ENCODE assay signal across 8 cellular contexts in genomic region chr15:42920281-42921048, GRCh38. TPM values are rescaled to one million over a fixed set of nuclear protein-coding genes. Genes with fewer than 3 reads are reported as not detected.
DNase-seq lines count a peak whose midpoint lies in the region; ATAC-seq and TF ChIP-seq lines count a peak whose summit lies in the region.

TSS of gene TTBK2 (minus strand) at chr15:42920778. CDS start at chr15:42878617, 42,161 bp downstream.

- H3K4me3 ChIP-seq in kidney epithelial cell (ENCODE audit: low read depth, low read length): peak within 1 kb of the TSS; percentile 88

- DNase-seq in AG20443 (ENCODE audit: low spot score) (peak; percentile 97), NCI-H510A (lab: John Stamatoyannopoulos, UW) (peak; percentile 90), chondrocyte (ENCODE audit: low spot score) (peak; percentile 97), kidney epithelial cell (ENCODE audit: low read depth) (peak; percentile 85)
- DNase-seq in activated CD4-positive, alpha-beta T cell treated with anti-CD3 and anti-CD28 coated beads for 1 hour: peak; percentile 96
- peak; percentile 95 to 97 for DNase-seq in stimulated activated CD4-positive, alpha-beta T cell treated with anti-CD3 and anti-CD28 coated beads, Interleukin-15, amount 100 ng/mL, for 48 hours (ENCODE audit: low read depth in 2 of 2)

- H3K27ac Mint-ChIP-seq in chondrocyte (ENCODE audit: unreplicated experiment): peak within 1 kb of the TSS; percentile 94

- TF ChIP-seq CTCF in chondrocyte (IDR thresholded peaks at IDR 0.05): no peak
- no peak for TF ChIP-seq CTCF in kidney epithelial cell (IDR thresholded peaks at IDR 0.05; ENCODE audit: insufficient read depth, low read length, poor library complexity, severe bottlenecking)

- no peaks in the 10 kb centered on the region for H3K36me3 Mint-ChIP-seq in chondrocyte (ENCODE audit: low read depth)

- H3K27me3 Mint-ChIP-seq in chondrocyte (ENCODE audit: low read depth): no peaks in the 10 kb centered on the region

- H3K27me3 ChIP-seq in kidney epithelial cell (ENCODE audit: control insufficient read depth, insufficient read depth, low read length): no peaks in the 10 kb centered on the region

- H3K36me3 ChIP-seq in kidney epithelial cell (ENCODE audit: control insufficient read depth, insufficient read depth, low read length): no peaks in the 10 kb centered on the region

- no peaks in the 10 kb centered on the region for H3K9me3 Mint-ChIP-seq in chondrocyte (ENCODE audit: low read depth)

- peak; percentile 91 for ATAC-seq in HG03432 (IDR thresholded peaks at IDR 0.05; ENCODE audit: unreplicated experiment)

- H3K4me1 Mint-ChIP-seq in chondrocyte (ENCODE audit: low read depth): peaks cover 32% of the 10 kb centered on the region

- peak within 1 kb of the TSS; percentile 91 for H3K4me3 Mint-ChIP-seq in chondrocyte (ENCODE audit: unreplicated experiment)

- TF ChIP-seq POLR2A in GM19099 (IDR thresholded peaks at IDR 0.05; ENCODE audit: extremely low read depth, insufficient read length, low read depth): peak; percentile 66

RNA-seq across cellular contexts. Expression of gene TTBK2, which starts in this region (rescaled TPM):
- total RNA-seq in chondrocyte: 19.7 to 29.3 TPM (median 20.5 TPM) in 3 replicates
- total RNA-seq in kidney epithelial cell: 12.5 and 20.1 TPM in 2 replicates

Comparison
In these comparisons a context has a peak if more than half of its experiments do, and no peak if none do; other contexts are left out.
1. Peak in every context shown above with its lines: DNase-seq, ATAC-seq and H3K4me3 ChIP-seq.